1 cellular context compared by ENCODE assay signal in genomic region chr7:32501522-32501921, GRCh38.
TF ChIP-seq lines count a peak whose summit lies in the region.

No MANE protein-coding gene starts in this region.

TF ChIP-seq in HepG2, 621 proteins besides CTCF, POLR2A, EP300 and RAD21:
- TF ChIP-seq SOX5 (CRISPR knock-in tag; IDR thresholded peaks at IDR 0.05; ENCODE audit: borderline replicate concordance) (peak; percentile 35; the same call in 1 of the 2 replicates), SNAI1 (CRISPR knock-in tag; IDR thresholded peaks at IDR 0.05; ENCODE audit: borderline replicate concordance) (no peak), ZNF18 (CRISPR knock-in tag; IDR thresholded peaks at IDR 0.05; ENCODE audit: insufficient replicate concordance) (no peak), HMGXB4 (CRISPR knock-in tag; IDR thresholded peaks at IDR 0.05; ENCODE audit: borderline replicate concordance in 1 of 2, low read depth in 1 of 2) (no peak), CBX1 (IDR thresholded peaks at IDR 0.05; ENCODE audit: low read depth) (no peak), PAX8 (CRISPR knock-in tag; IDR thresholded peaks at IDR 0.05; ENCODE audit: borderline replicate concordance) (no peak), SOX13 (IDR thresholded peaks at IDR 0.05) (0 out of 2 replicates have a peak, but pooled peaks have one; percentile 27), SOX13 (CRISPR knock-in tag; conservative IDR thresholded peaks at IDR 0.05 in 1 of 2, IDR thresholded peaks at IDR 0.05 in 1 of 2) (peak in 1 of 2 experiments; percentile 79; a peak in 2 of 4 replicates), AHR (CRISPR knock-in tag; IDR thresholded peaks at IDR 0.05) (no peak), ZNF513 (CRISPR knock-in tag; conservative IDR thresholded peaks at IDR 0.05) (no peak)
